In genomic region chrX:28901637-28902036, GRCh38 we compare ENCODE assay signal across 2 cellular contexts.
TF ChIP-seq lines count a peak whose summit lies in the region.

No MANE protein-coding gene starts in this region.

TF ChIP-seq in A549, 52 proteins besides CTCF, POLR2A, EP300 and RAD21:
- TF ChIP-seq CBX2 (IDR thresholded peaks at IDR 0.05; ENCODE audit: borderline replicate concordance, low read depth): no peak
- TF ChIP-seq HEYL (CRISPR knock-in tag; IDR thresholded peaks at IDR 0.05): no peak
- no peak for TF ChIP-seq ESRRA (IDR thresholded peaks at IDR 0.05; ENCODE audit: borderline replicate concordance, low read length)
- TF ChIP-seq RFX5 (IDR thresholded peaks at IDR 0.05): no peak
- TF ChIP-seq PBX3 (IDR thresholded peaks at IDR 0.05): no peak
- no peak for TF ChIP-seq MYC (IDR thresholded peaks at IDR 0.05; ENCODE audit: borderline replicate concordance, low read length)
- TF ChIP-seq NFE2L2 (conservative IDR thresholded peaks at IDR 0.05; ENCODE audit: low read length): no peak
- no peak for TF ChIP-seq JUN (IDR thresholded peaks at IDR 0.05)
- no peak for TF ChIP-seq E2F6 (IDR thresholded peaks at IDR 0.05; ENCODE audit: borderline replicate concordance, low read depth)
- no peak for TF ChIP-seq ZFP36 (IDR thresholded peaks at IDR 0.05; ENCODE audit: borderline replicate concordance, partially characterized antibody)
- TF ChIP-seq CEBPB (IDR thresholded peaks at IDR 0.05): no peak
- TF ChIP-seq CHD4 (IDR thresholded peaks at IDR 0.05; ENCODE audit: borderline replicate concordance): no peak
- TF ChIP-seq GATA3 (IDR thresholded peaks at IDR 0.05; ENCODE audit: borderline replicate concordance): no peak
- TF ChIP-seq REST (IDR thresholded peaks at IDR 0.05): no peak
- TF ChIP-seq JUNB (IDR thresholded peaks at IDR 0.05): no peak
- no peak for TF ChIP-seq ZNF302 (CRISPR knock-in tag; IDR thresholded peaks at IDR 0.05)
- TF ChIP-seq HOXA7 (CRISPR knock-in tag; IDR thresholded peaks at IDR 0.05): no peak
- no peak for TF ChIP-seq NPAS2 (CRISPR knock-in tag; IDR thresholded peaks at IDR 0.05; ENCODE audit: borderline replicate concordance)
- no peak for TF ChIP-seq HOXB13 (CRISPR knock-in tag; IDR thresholded peaks at IDR 0.05; ENCODE audit: low read depth)
- no peak for TF ChIP-seq TP53 (CRISPR knock-in tag; IDR thresholded peaks at IDR 0.05)

TF ChIP-seq in endothelial cell of umbilical vein, 7 proteins besides CTCF, POLR2A, EP300 and RAD21:
- TF ChIP-seq EZH2 (IDR thresholded peaks at IDR 0.05; ENCODE audit: borderline replicate concordance, low read depth, low read length, severe bottlenecking) (no peak), FOS (IDR thresholded peaks at IDR 0.05; ENCODE audit: borderline replicate concordance, insufficient read depth, low read length) (peak; percentile 7)
